In the genomic region with DNA sequence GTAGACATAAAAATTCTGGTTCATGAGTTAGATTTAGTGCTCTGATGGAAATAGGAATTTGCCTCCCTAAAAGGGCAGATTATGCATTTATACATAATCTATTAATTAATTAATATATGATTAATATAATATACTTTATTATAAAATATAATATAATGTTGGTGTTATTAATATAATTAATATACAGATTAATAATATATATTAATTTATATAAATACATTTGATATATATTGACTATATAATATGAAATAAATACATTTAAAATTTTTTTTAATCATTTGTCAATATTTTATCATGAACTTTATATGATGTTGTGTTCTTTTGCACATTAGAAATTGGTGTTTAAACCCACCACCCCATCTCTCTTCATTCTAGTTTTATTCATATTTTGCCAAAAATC, we compare ENCODE assay signal across 29 cellular contexts.
"Had no signal": no experiment of that assay in that cellular context is flagged by ENCODE, and none has a peak within 500 bp of the region (broad histone marks: within the 10 kb centered on the region; RNA-seq: fewer than 3 reads in every experiment).

No MANE protein-coding gene starts in this region.

- ATAC-seq: activated CD4-positive, CD25-positive, alpha-beta regulatory T cell treated with anti-CD3 and anti-CD28 coated beads, Interleukin-2, amount 50 U/mL, for 24 hours; activated CD8-positive, alpha-beta memory T cell treated with anti-CD3 and anti-CD28 coated beads, Interleukin-2, amount 10 ng/mL, durations not matched to agents 7 days and 5 days; activated CD8-positive, alpha-beta T cell treated with anti-CD3 and anti-CD28 coated beads, Interleukin-2, amount 10 ng/mL, durations not matched to agents 7 days and 5 days; activated naive CD8-positive, alpha-beta T cell treated with anti-CD3 and anti-CD28 coated beads, Interleukin-2, amount 50 U/mL, for 24 hours; body of pancreas; heart left ventricle had no signal

- H3K36me3 ChIP-seq: adrenal gland, esophagus squamous epithelium, heart left ventricle had no signal

- H3K27me3 ChIP-seq: adrenal gland, body of pancreas, dorsolateral prefrontal cortex, esophagus squamous epithelium, heart left ventricle had no signal

- H3K9me3 ChIP-seq: body of pancreas, esophagus squamous epithelium had no signal

- H3K4me1 ChIP-seq: adrenal gland, heart left ventricle had no signal

- DNase-seq: activated B cell treated with CpG ODN at 0.5 μM for 24 hours; activated CD4-positive, alpha-beta memory T cell treated with anti-CD3 and anti-CD28 coated beads for 36 hours; activated CD4-positive, alpha-beta T cell treated with anti-CD3 and anti-CD28 coated beads for 48 hours; activated CD4-positive, alpha-beta T cell treated with anti-CD3 and anti-CD28 coated beads, Interleukin-2, amount 50 U/mL, for 1 hour; activated CD8-positive, alpha-beta memory T cell treated with anti-CD3 and anti-CD28 coated beads, Interleukin-2, amount 10 ng/mL, durations not matched to agents 7 days and 5 days; activated CD8-positive, alpha-beta memory T cell treated with anti-CD3 and anti-CD28 coated beads, Interleukin-2, amount 50 U/mL, for 4 hours; activated CD8-positive, alpha-beta T cell treated with anti-CD3 and anti-CD28 coated beads, Interleukin-2, amount 10 ng/mL, durations not matched to agents 7 days and 5 days; activated effector memory CD4-positive, alpha-beta T cell treated with anti-CD3 and anti-CD28 coated beads, Interleukin-2, amount 50 U/mL, for 16 hours; activated naive CD4-positive, alpha-beta T cell treated with anti-CD3 and anti-CD28 coated beads for 36 hours; activated naive CD8-positive, alpha-beta T cell treated with anti-CD3 and anti-CD28 coated beads for 36 hours; activated naive CD8-positive, alpha-beta T cell treated with anti-CD3 and anti-CD28 coated beads, Interleukin-2, amount 50 U/mL, for 24 hours; activated T-cell treated with anti-CD3 and anti-CD28 coated beads, Interleukin-2, amount 50 U/mL, for 1 hour; activated T-cell treated with anti-CD3 and anti-CD28 coated beads, Interleukin-2, amount 50 U/mL, for 48 hours; adrenal gland; amygdala; aorta; body of pancreas; caudate nucleus; dorsolateral prefrontal cortex; effector memory CD4-positive, alpha-beta T cell; esophagus squamous epithelium; foreskin melanocyte; heart left ventricle; T-helper 2 cell had no signal

- H3K27ac ChIP-seq: adrenal gland, body of pancreas, coronary artery, dorsolateral prefrontal cortex, epithelial cell of prostate, esophagus squamous epithelium, heart left ventricle, VCaP had no signal

- H3K4me3 ChIP-seq: adrenal gland, body of pancreas, coronary artery, dorsolateral prefrontal cortex, esophagus squamous epithelium, heart left ventricle had no signal

- FAIRE-seq: endothelial cell of umbilical vein had no signal
